Comparison of ENCODE assay signal across 1 cellular context in the genomic region with DNA sequence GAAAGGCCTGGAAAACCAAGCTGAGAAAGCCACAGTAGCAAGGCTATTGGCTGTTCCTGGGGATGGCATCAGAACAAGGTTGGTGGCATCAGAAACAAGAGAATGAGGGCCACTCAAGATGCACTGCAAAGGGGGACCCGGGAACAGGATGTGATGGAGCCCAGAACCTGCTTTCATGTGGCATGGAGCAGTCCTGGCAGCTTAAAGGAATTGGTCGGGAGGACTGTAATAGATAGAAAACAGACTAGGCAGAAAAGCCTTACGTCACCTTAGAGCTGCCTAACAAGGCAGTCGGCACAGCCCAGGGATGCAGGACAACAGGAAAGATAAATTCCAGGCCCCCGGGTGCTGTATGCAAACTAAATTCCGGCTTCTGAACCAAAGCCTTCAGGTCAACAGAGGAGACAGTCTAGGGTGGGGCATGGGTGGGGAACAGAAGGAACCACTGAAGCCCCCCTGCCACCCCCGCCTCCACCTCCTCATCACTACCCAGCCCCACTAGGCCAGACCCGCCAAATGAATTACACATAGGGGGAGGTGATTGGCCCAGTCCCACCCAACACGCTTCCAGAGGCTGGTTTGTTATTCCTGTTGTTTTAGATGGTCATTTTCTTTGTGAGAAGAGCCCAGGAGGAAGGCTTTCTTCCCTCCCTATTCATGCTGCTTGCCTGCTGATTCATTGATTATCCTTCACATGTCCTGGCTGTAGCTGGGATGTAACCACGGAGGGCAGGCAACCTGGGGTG.
TF ChIP-seq lines count a peak whose summit lies in the region.

No MANE protein-coding gene starts in this region.

TF ChIP-seq in K562, 482 proteins besides CTCF, POLR2A, EP300 and RAD21:
- no peak for TF ChIP-seq MAFF (IDR thresholded peaks at IDR 0.05; ENCODE audit: low read length)
- TF ChIP-seq, protein P1, sequence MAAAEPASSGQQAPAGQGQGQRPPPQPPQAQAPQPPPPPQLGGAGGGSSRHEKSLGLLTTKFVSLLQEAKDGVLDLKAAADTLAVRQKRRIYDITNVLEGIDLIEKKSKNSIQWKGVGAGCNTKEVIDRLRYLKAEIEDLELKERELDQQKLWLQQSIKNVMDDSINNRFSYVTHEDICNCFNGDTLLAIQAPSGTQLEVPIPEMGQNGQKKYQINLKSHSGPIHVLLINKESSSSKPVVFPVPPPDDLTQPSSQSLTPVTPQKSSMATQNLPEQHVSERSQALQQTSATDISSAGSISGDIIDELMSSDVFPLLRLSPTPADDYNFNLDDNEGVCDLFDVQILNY (CRISPR knock-in tag; IDR thresholded peaks at IDR 0.05): no peak
- TF ChIP-seq, protein P2, sequence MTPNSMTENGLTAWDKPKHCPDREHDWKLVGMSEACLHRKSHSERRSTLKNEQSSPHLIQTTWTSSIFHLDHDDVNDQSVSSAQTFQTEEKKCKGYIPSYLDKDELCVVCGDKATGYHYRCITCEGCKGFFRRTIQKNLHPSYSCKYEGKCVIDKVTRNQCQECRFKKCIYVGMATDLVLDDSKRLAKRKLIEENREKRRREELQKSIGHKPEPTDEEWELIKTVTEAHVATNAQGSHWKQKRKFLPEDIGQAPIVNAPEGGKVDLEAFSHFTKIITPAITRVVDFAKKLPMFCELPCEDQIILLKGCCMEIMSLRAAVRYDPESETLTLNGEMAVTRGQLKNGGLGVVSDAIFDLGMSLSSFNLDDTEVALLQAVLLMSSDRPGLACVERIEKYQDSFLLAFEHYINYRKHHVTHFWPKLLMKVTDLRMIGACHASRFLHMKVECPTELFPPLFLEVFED (CRISPR knock-in tag; conservative IDR thresholded peaks at IDR 0.05): no peak
- TF ChIP-seq, protein P3, sequence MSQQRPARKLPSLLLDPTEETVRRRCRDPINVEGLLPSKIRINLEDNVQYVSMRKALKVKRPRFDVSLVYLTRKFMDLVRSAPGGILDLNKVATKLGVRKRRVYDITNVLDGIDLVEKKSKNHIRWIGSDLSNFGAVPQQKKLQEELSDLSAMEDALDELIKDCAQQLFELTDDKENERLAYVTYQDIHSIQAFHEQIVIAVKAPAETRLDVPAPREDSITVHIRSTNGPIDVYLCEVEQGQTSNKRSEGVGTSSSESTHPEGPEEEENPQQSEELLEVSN (IDR thresholded peaks at IDR 0.05; ENCODE audit: borderline replicate concordance in 1 of 2, extremely low read depth in 1 of 2, insufficient read depth in 1 of 2, insufficient read length in 1 of 2, low read depth in 1 of 2, low read length in 1 of 2, poor library complexity in 1 of 2, severe bottlenecking in 1 of 2): no peak
- no peak for TF ChIP-seq CHAMP1 (IDR thresholded peaks at IDR 0.05)
- TF ChIP-seq ELF1 (tag; IDR thresholded peaks at IDR 0.05): peak; percentile 13; the same call in 1 of the 2 replicates
- TF ChIP-seq FOSL1 (tag; conservative IDR thresholded peaks at IDR 0.05): peak; percentile 31; the same call in 1 of the 2 replicates
- no peak for TF ChIP-seq ESRRA (IDR thresholded peaks at IDR 0.05; ENCODE audit: borderline replicate concordance, low read depth)
TF ChIP-seq in K562: peak in this region for 2.
